ENCODE assay signal across 2 cellular contexts in genomic region chr2:10239561-10239967, GRCh38.
TF ChIP-seq lines count a peak whose summit lies in the region.

No MANE protein-coding gene starts in this region.

TF ChIP-seq in IMR-90, 13 proteins besides CTCF, POLR2A, EP300 and RAD21:
- no peak for TF ChIP-seq SMC3 (IDR thresholded peaks at IDR 0.05; ENCODE audit: low read depth, low read length)
- no peak for TF ChIP-seq MAZ (IDR thresholded peaks at IDR 0.05; ENCODE audit: borderline replicate concordance, low read depth, low read length)
- TF ChIP-seq CHD1 (IDR thresholded peaks at IDR 0.05; ENCODE audit: low read depth, low read length): no peak
- TF ChIP-seq FOS (IDR thresholded peaks at IDR 0.05; ENCODE audit: low read depth, low read length): no peak
- no peak for TF ChIP-seq NFE2L2 (IDR thresholded peaks at IDR 0.05; ENCODE audit: low read depth, low read length)
- TF ChIP-seq CEBPB (IDR thresholded peaks at IDR 0.05; ENCODE audit: low read depth, low read length): no peak
- no peak for TF ChIP-seq MAFK (IDR thresholded peaks at IDR 0.05; ENCODE audit: low read depth, low read length)
- TF ChIP-seq BHLHE40 (IDR thresholded peaks at IDR 0.05; ENCODE audit: low read depth, low read length): no peak
- TF ChIP-seq RFX5 (IDR thresholded peaks at IDR 0.05; ENCODE audit: low read depth, low read length): no peak
- TF ChIP-seq, protein P1, sequence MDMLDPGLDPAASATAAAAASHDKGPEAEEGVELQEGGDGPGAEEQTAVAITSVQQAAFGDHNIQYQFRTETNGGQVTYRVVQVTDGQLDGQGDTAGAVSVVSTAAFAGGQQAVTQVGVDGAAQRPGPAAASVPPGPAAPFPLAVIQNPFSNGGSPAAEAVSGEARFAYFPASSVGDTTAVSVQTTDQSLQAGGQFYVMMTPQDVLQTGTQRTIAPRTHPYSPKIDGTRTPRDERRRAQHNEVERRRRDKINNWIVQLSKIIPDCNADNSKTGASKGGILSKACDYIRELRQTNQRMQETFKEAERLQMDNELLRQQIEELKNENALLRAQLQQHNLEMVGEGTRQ (IDR thresholded peaks at IDR 0.05; ENCODE audit: low read depth, low read length): no peak
- no peak for TF ChIP-seq MXI1 (IDR thresholded peaks at IDR 0.05; ENCODE audit: borderline replicate concordance, low read depth, low read length)
- no peak for TF ChIP-seq ELK1 (IDR thresholded peaks at IDR 0.05; ENCODE audit: borderline replicate concordance, low read depth, low read length)

TF ChIP-seq in GM12878, 131 proteins besides CTCF, POLR2A, EP300 and RAD21:
- 0 out of 4 replicates have a peak, but pooled peaks of 1 of the 2 experiments have one; percentile 13 for TF ChIP-seq BHLHE40 (IDR thresholded peaks at IDR 0.05; ENCODE audit: borderline replicate concordance in 1 of 2, low read depth in 2 of 2, low read length in 1 of 2)
- TF ChIP-seq ELK1 (IDR thresholded peaks at IDR 0.05; ENCODE audit: low read depth, low read length): no peak
